ENCODE assay signal across 21 cellular contexts in the genomic region with DNA sequence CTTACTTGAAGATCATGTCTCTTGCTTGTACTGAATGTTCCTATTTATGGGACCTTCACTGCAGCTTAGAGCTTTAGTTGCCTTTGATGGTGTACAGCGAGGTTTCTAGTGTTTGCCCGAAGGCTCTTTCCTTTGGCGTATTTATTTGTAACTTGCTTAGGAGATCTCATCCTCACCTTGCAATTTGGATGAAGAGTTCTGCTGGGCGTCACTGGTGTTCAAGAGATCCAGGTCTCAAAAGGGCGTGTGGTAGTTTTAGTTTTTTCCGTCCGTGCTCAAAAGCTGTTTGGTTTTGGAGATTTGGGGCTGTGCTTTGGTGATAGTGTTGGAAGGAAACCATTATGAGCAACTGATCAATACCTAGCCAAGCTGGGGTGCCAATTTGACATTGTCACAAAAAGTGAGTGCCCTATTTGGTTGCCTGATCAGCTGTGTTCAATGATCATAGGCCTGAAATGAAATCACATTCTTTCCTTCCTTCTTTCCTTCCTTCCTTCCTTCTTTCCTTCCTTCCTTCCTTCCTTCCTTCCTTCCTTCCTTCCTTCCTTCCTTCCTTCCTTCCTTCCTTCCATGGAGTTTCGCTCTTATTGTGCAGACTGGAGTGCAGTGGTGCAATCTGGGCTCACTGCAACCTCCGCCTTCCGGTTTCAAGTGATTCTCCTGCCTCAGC.
A peak's percentile ranks its signal among the peaks of the same experiment; 100 is the strongest.
DNase-seq lines count a peak whose midpoint lies in the region; ATAC-seq and TF ChIP-seq lines count a peak whose summit lies in the region.
"Had no signal": no experiment of that assay in that cellular context is flagged by ENCODE, and none has a peak within 500 bp of the region (broad histone marks: within the 10 kb centered on the region; RNA-seq: fewer than 3 reads in every experiment).

No MANE protein-coding gene starts in this region.

- H3K9me3 Mint-ChIP-seq in activated naive CD4-positive, alpha-beta T cell treated with anti-CD3 and anti-CD28 coated beads, Interleukin-2, amount 10 ng/mL, durations not matched to agents 7 days and 5 days = no peaks in the 10 kb centered on the region
- H3K9me3 Mint-ChIP-seq in activated naive CD4-positive, alpha-beta T cell treated with anti-CD3 and anti-CD28 coated beads, Interleukin-2, amount 50 U/mL, for 72 hours = no peaks in the 10 kb centered on the region
- H3K9me3 Mint-ChIP-seq in activated CD4-positive, alpha-beta memory T cell treated with anti-CD3 and anti-CD28 coated beads for 36 hours = no peaks in the 10 kb centered on the region
- no peaks in the 10 kb centered on the region for H3K9me3 Mint-ChIP-seq in activated naive CD8-positive, alpha-beta T cell treated with anti-CD3 and anti-CD28 coated beads, Interleukin-2, amount 50 U/mL, for 24 hours
- peaks cover 3% of the 10 kb centered on the region for H3K9me3 Mint-ChIP-seq in neural progenitor cell
- H3K9me3 Mint-ChIP-seq: CD8-positive, alpha-beta T cell; HFFc6 had no signal

- no peak overlapping the region for H2AFZ ChIP-seq in neural progenitor cell (replicated peaks)

- ATAC-seq in activated naive CD4-positive, alpha-beta T cell treated with anti-CD3 and anti-CD28 coated beads, Interleukin-2, amount 50 U/mL, for 72 hours = no peak
- no peak for ATAC-seq in activated naive CD8-positive, alpha-beta T cell treated with anti-CD3 and anti-CD28 coated beads, Interleukin-2, amount 50 U/mL, for 24 hours
- no peak for ATAC-seq in GM21423 (IDR thresholded peaks at IDR 0.05; ENCODE audit: unreplicated experiment)
- ATAC-seq: CD8-positive, alpha-beta T cell; K562; PC-3 had no signal

- H3K4me3 ChIP-seq in neural progenitor cell = no peak overlapping the region
- H3K4me3 ChIP-seq: K562 had no signal

- peaks cover 14% of the 10 kb centered on the region for H3F3A ChIP-seq in neural progenitor cell (ENCODE audit: low read depth)

- TF ChIP-seq CTCF in neural progenitor cell (IDR thresholded peaks at IDR 0.05) = no peak

- no peak overlapping the region for H3K27ac Mint-ChIP-seq in activated naive CD4-positive, alpha-beta T cell treated with anti-CD3 and anti-CD28 coated beads, Interleukin-2, amount 10 ng/mL, durations not matched to agents 7 days and 5 days
- H3K27ac Mint-ChIP-seq in activated naive CD4-positive, alpha-beta T cell treated with anti-CD3 and anti-CD28 coated beads, Interleukin-2, amount 50 U/mL, for 72 hours = no peak overlapping the region
- no peak overlapping the region for H3K27ac Mint-ChIP-seq in activated CD4-positive, alpha-beta memory T cell treated with anti-CD3 and anti-CD28 coated beads for 36 hours
- H3K27ac Mint-ChIP-seq in activated naive CD8-positive, alpha-beta T cell treated with anti-CD3 and anti-CD28 coated beads, Interleukin-2, amount 50 U/mL, for 24 hours = no peak overlapping the region
- H3K27ac Mint-ChIP-seq in neural progenitor cell = no peak overlapping the region
- H3K27ac Mint-ChIP-seq: CD8-positive, alpha-beta T cell; HFFc6 had no signal

- H3K9me3 ChIP-seq in neural progenitor cell (ENCODE audit: low read depth) = no peaks in the 10 kb centered on the region
- H3K9me3 ChIP-seq: BE2C had no signal

- no peak overlapping the region for H3K9ac ChIP-seq in neural progenitor cell

- H3K4me1 ChIP-seq in neural progenitor cell = peaks cover 24% of the 10 kb centered on the region

- H3K36me3 ChIP-seq in neural progenitor cell = no peaks in the 10 kb centered on the region
- H3K36me3 ChIP-seq: BE2C had no signal

- H3K4me2 ChIP-seq in neural progenitor cell = no peak overlapping the region

- H3K4me1 Mint-ChIP-seq in activated naive CD4-positive, alpha-beta T cell treated with anti-CD3 and anti-CD28 coated beads, Interleukin-2, amount 10 ng/mL, durations not matched to agents 7 days and 5 days = peaks cover 58% of the 10 kb centered on the region
- H3K4me1 Mint-ChIP-seq in activated CD4-positive, alpha-beta memory T cell treated with anti-CD3 and anti-CD28 coated beads for 36 hours (ENCODE audit: low read depth) = peaks cover 47% of the 10 kb centered on the region
- peaks cover 53% of the 10 kb centered on the region for H3K4me1 Mint-ChIP-seq in activated naive CD8-positive, alpha-beta T cell treated with anti-CD3 and anti-CD28 coated beads, Interleukin-2, amount 50 U/mL, for 24 hours
- peaks cover 39% of the 10 kb centered on the region for H3K4me1 Mint-ChIP-seq in neural progenitor cell

- H3K27me3 Mint-ChIP-seq in activated naive CD4-positive, alpha-beta T cell treated with anti-CD3 and anti-CD28 coated beads, Interleukin-2, amount 10 ng/mL, durations not matched to agents 7 days and 5 days = peaks cover 43% of the 10 kb centered on the region
- peaks cover 36% of the 10 kb centered on the region for H3K27me3 Mint-ChIP-seq in activated CD4-positive, alpha-beta memory T cell treated with anti-CD3 and anti-CD28 coated beads for 36 hours
- peaks cover 50% of the 10 kb centered on the region for H3K27me3 Mint-ChIP-seq in activated naive CD8-positive, alpha-beta T cell treated with anti-CD3 and anti-CD28 coated beads, Interleukin-2, amount 50 U/mL, for 24 hours
- peaks cover 30% of the 10 kb centered on the region for H3K27me3 Mint-ChIP-seq in neural progenitor cell (ENCODE audit: insufficient read depth, low read depth)

- H4K20me1 ChIP-seq in neural progenitor cell (ENCODE audit: low read depth) = no peaks in the 10 kb centered on the region

- peak overlapping the region; percentile 1 for H3K4me3 Mint-ChIP-seq in activated naive CD4-positive, alpha-beta T cell treated with anti-CD3 and anti-CD28 coated beads, Interleukin-2, amount 10 ng/mL, durations not matched to agents 7 days and 5 days
- peak overlapping the region; percentile 82 for H3K4me3 Mint-ChIP-seq in activated CD4-positive, alpha-beta memory T cell treated with anti-CD3 and anti-CD28 coated beads for 36 hours
- H3K4me3 Mint-ChIP-seq in activated naive CD8-positive, alpha-beta T cell treated with anti-CD3 and anti-CD28 coated beads, Interleukin-2, amount 50 U/mL, for 24 hours = peak overlapping the region; percentile 24
- H3K4me3 Mint-ChIP-seq in neural progenitor cell = peak overlapping the region; percentile 2
- H3K4me3 Mint-ChIP-seq: CD8-positive, alpha-beta T cell; HFFc6 had no signal

- DNase-seq in activated naive CD4-positive, alpha-beta T cell treated with anti-CD3 and anti-CD28 coated beads, Interleukin-2, amount 10 ng/mL, durations not matched to agents 7 days and 5 days = no peak
- no peak for DNase-seq in activated naive CD4-positive, alpha-beta T cell treated with anti-CD3 and anti-CD28 coated beads, Interleukin-2, amount 50 U/mL, for 72 hours (ENCODE audit: low spot score in 2 of 2)
- no peak for DNase-seq in activated CD4-positive, alpha-beta memory T cell treated with anti-CD3 and anti-CD28 coated beads for 36 hours
- no peak for DNase-seq in activated naive CD8-positive, alpha-beta T cell treated with anti-CD3 and anti-CD28 coated beads, Interleukin-2, amount 50 U/mL, for 24 hours
- no peak for DNase-seq in neural progenitor cell (ENCODE audit: low spot score)
- no peak for DNase-seq in NCI-H82 (lab: John Stamatoyannopoulos, UW)
- DNase-seq in NCI-H69 (lab: John Stamatoyannopoulos, UW) = no peak
- DNase-seq: BE2C; CD8-positive, alpha-beta T cell; DND-41; GF-D8; GOT3; HFFc6; NCI-H1048; NCI-H1694; NCI-H2107; NCI-H226; NCI-H526 treated with DMSO at 0.1 percent for 48 hours; PC-3 had no signal

- CTCF ChIA-PET in activated naive CD4-positive, alpha-beta T cell treated with anti-CD3 and anti-CD28 coated beads, Interleukin-2, amount 10 ng/mL, durations not matched to agents 7 days and 5 days (lab: Charles Lee) = interaction anchor here (0.7 to 1.5 kb wide), 6 partner anchors 10 to 118 kb away, joined by 3 to 6 read pairs (median 3); no protein-coding TSS in a partner anchor
- CTCF ChIA-PET in activated CD4-positive, alpha-beta memory T cell treated with anti-CD3 and anti-CD28 coated beads for 36 hours (lab: Charles Lee) = interaction anchor here (0.9 to 2.1 kb wide), 4 partner anchors 20 to 74 kb away, joined by 4 to 6 read pairs (median 4); no protein-coding TSS in a partner anchor

- POLR2A ChIA-PET in activated CD4-positive, alpha-beta memory T cell treated with anti-CD3 and anti-CD28 coated beads for 36 hours (lab: Charles Lee) = interaction anchor here (3.4 kb wide), 1 partner anchor 22 kb away, joined by 17 read pairs; no protein-coding TSS in a partner anchor

- H3K27me3 ChIP-seq in neural progenitor cell = peaks cover 66% of the 10 kb centered on the region
- H3K27me3 ChIP-seq: BE2C had no signal

- H3K27ac ChIP-seq in neural progenitor cell = no peak overlapping the region

- H3K36me3 Mint-ChIP-seq in activated naive CD4-positive, alpha-beta T cell treated with anti-CD3 and anti-CD28 coated beads, Interleukin-2, amount 10 ng/mL, durations not matched to agents 7 days and 5 days = peaks cover 6% of the 10 kb centered on the region
- H3K36me3 Mint-ChIP-seq in activated naive CD4-positive, alpha-beta T cell treated with anti-CD3 and anti-CD28 coated beads, Interleukin-2, amount 50 U/mL, for 72 hours = peaks cover 0 to 32% of the 10 kb centered on the region in 2 donors
- no peaks in the 10 kb centered on the region for H3K36me3 Mint-ChIP-seq in activated CD4-positive, alpha-beta memory T cell treated with anti-CD3 and anti-CD28 coated beads for 36 hours
- peaks cover 2% of the 10 kb centered on the region for H3K36me3 Mint-ChIP-seq in activated naive CD8-positive, alpha-beta T cell treated with anti-CD3 and anti-CD28 coated beads, Interleukin-2, amount 50 U/mL, for 24 hours (ENCODE audit: low read depth)
- no peaks in the 10 kb centered on the region for H3K36me3 Mint-ChIP-seq in neural progenitor cell
- H3K36me3 Mint-ChIP-seq: CD8-positive, alpha-beta T cell had no signal

- no peaks in the 10 kb centered on the region for H3K79me2 ChIP-seq in neural progenitor cell (ENCODE audit: low read depth)

- intact Hi-C loops in activated CD4-positive, alpha-beta memory T cell treated with anti-CD3 and anti-CD28 coated beads for 36 hours (cut with micrococcal nuclease) = no loop called here

Comparison
In these comparisons a context has a peak if more than half of its experiments do, and no peak if none do; other contexts are left out.
1. H3K4me3 Mint-ChIP-seq: peak in every context shown above with its lines; median percentile 82 in activated CD4-positive, alpha-beta memory T cell treated with anti-CD3 and anti-CD28 coated beads for 36 hours; 24 in activated naive CD8-positive, alpha-beta T cell treated with anti-CD3 and anti-CD28 coated beads, Interleukin-2, amount 50 U/mL, for 24 hours; 2 in neural progenitor cell; 1 in activated naive CD4-positive, alpha-beta T cell treated with anti-CD3 and anti-CD28 coated beads, Interleukin-2, amount 10 ng/mL, durations not matched to agents 7 days and 5 days.